ENCODE assay signal across 10 cellular contexts in genomic region chr17:33142703-33143299, GRCh38.
A peak's percentile ranks its signal among the peaks of the same experiment; 100 is the strongest.
DNase-seq lines count a peak whose midpoint lies in the region; ATAC-seq, FAIRE-seq and TF ChIP-seq lines count a peak whose summit lies in the region.
"Had no signal": no experiment of that assay in that cellular context is flagged by ENCODE, and none has a peak within 500 bp of the region (broad histone marks: within the 10 kb centered on the region; RNA-seq: fewer than 3 reads in every experiment).

No MANE protein-coding gene starts in this region.

- POLR2A ChIA-PET in PC-3 (lab: Charles Lee; ENCODE audit: unreplicated experiment) = no interaction called here

- no peaks in the 10 kb centered on the region for H3K9me2 ChIP-seq in PC-3 (replicated peaks; ENCODE audit: low read length)

- H3K27me3 ChIP-seq in cardiac muscle cell = peaks cover 2% of the 10 kb centered on the region
- peaks cover 73% of the 10 kb centered on the region for H3K27me3 ChIP-seq in left ventricle myocardium inferior (ENCODE audit: low read depth)
- no peaks in the 10 kb centered on the region for H3K27me3 ChIP-seq in PC-3 (ENCODE audit: low read length)

- no TSS peak for BruUV-seq in PC-3 (replicated peaks; lab: Mats Ljungman, UMichigan)

- DNase-seq in cardiac muscle cell (ENCODE audit: low read depth in 1 of 2, low spot score in 1 of 2) (peak; percentile 37 to 83), left ventricle myocardium inferior (no peak), PC-3 (peak; percentile 35), fibroblast of pulmonary artery (ENCODE audit: low read depth) (peak; percentile 29), urothelium cell line (ENCODE audit: low spot score) (peak; percentile 53), substantia nigra (lab: John Stamatoyannopoulos, UW) (no peak)
- DNase-seq: SW 1271 had no signal

- FAIRE-seq in urothelium cell line (lab: Jason Lieb, UNC) = peak; percentile 37

- H3K4me3 ChIP-seq in cardiac muscle cell (no peak overlapping the region), left ventricle myocardium inferior (no peak overlapping the region), PC-3 (ENCODE audit: low read length) (no peak overlapping the region), fibroblast of pulmonary artery (replicated peaks; ENCODE audit: low read depth, low read length) (no peak overlapping the region)

- CTCF ChIA-PET in PC-3 (lab: Charles Lee) = no interaction called here

- H3K9me3 ChIP-seq in cardiac muscle cell (ENCODE audit: low read depth) (no peaks in the 10 kb centered on the region), left ventricle myocardium inferior (replicated peaks) (no peaks in the 10 kb centered on the region), PC-3 (ENCODE audit: low read length) (no peaks in the 10 kb centered on the region)

- no peaks in the 10 kb centered on the region for H3F3A ChIP-seq in PC-3 (ENCODE audit: low read length, unreplicated experiment)

- no peaks in the 10 kb centered on the region for H3K4me1 ChIP-seq in cardiac muscle cell (ENCODE audit: low read depth)
- H3K4me1 ChIP-seq in left ventricle myocardium inferior = no peaks in the 10 kb centered on the region
- no peaks in the 10 kb centered on the region for H3K4me1 ChIP-seq in PC-3 (ENCODE audit: insufficient read depth, low read length)
- H3K4me1 ChIP-seq: parathyroid adenoma had no signal

- intact Hi-C loops in left ventricle myocardium inferior (cut with micrococcal nuclease) = no loop called here
- intact Hi-C loops in PC-3 (cut with micrococcal nuclease) = no loop called here

- no peak for ATAC-seq in PC-3
- ATAC-seq in HG02870 (IDR thresholded peaks at IDR 0.05; ENCODE audit: unreplicated experiment) = no peak
- no peak for ATAC-seq in HG02642 (IDR thresholded peaks at IDR 0.05; ENCODE audit: poor library complexity, unreplicated experiment)

- no peak overlapping the region for H2AFZ ChIP-seq in PC-3 (ENCODE audit: low read length)
- H2AFZ ChIP-seq: parathyroid adenoma had no signal

- H3K79me2 ChIP-seq in PC-3 (ENCODE audit: low read length) = no peaks in the 10 kb centered on the region
- H3K79me2 ChIP-seq: parathyroid adenoma had no signal

- no peak overlapping the region for H3K27ac ChIP-seq in cardiac muscle cell
- no peak overlapping the region for H3K27ac ChIP-seq in left ventricle myocardium inferior (replicated peaks)
- no peak overlapping the region for H3K27ac ChIP-seq in PC-3 (ENCODE audit: low read length)
- no peak overlapping the region for H3K27ac ChIP-seq in substantia nigra (ENCODE audit: low read depth, low read length, poor library complexity, severe bottlenecking)
- H3K27ac ChIP-seq: parathyroid adenoma had no signal

- TF ChIP-seq CTCF in cardiac muscle cell (IDR thresholded peaks at IDR 0.05; ENCODE audit: low read depth, low read length) (no peak), left ventricle myocardium inferior (IDR thresholded peaks at IDR 0.05; ENCODE audit: borderline replicate concordance) (no peak), PC-3 (conservative IDR thresholded peaks at IDR 0.05; ENCODE audit: low read depth, low read length) (no peak), fibroblast of pulmonary artery (IDR thresholded peaks at IDR 0.05; ENCODE audit: low read length, missing control alignments) (no peak)

- H3K9ac ChIP-seq in PC-3 (ENCODE audit: low read length) = no peak overlapping the region
- H3K9ac ChIP-seq: parathyroid adenoma had no signal

- no peak overlapping the region for H3K4me2 ChIP-seq in PC-3 (ENCODE audit: low read length)

- H3K36me3 ChIP-seq in cardiac muscle cell = no peaks in the 10 kb centered on the region
- no peaks in the 10 kb centered on the region for H3K36me3 ChIP-seq in left ventricle myocardium inferior
- H3K36me3 ChIP-seq in PC-3 (ENCODE audit: low read depth, low read length) = no peaks in the 10 kb centered on the region

- H4K20me1 ChIP-seq in PC-3 (ENCODE audit: low read length) = no peaks in the 10 kb centered on the region

Comparison
In these comparisons a context has a peak if more than half of its experiments do, and no peak if none do; other contexts are left out.
1. DNase-seq: peak in cardiac muscle cell (2 of 2), PC-3 (single experiment), fibroblast of pulmonary artery (single experiment) and urothelium cell line (single experiment); none in left ventricle myocardium inferior (single experiment) and substantia nigra (0 of 49).